ENCODE assay signal across 8 cellular contexts in genomic region chr2:192162392-192163042, GRCh38. TPM values are rescaled to one million over a fixed set of nuclear protein-coding genes. Genes with fewer than 3 reads are reported as not detected.
DNase-seq lines count a peak whose midpoint lies in the region; ATAC-seq, FAIRE-seq and TF ChIP-seq lines count a peak whose summit lies in the region.

No MANE protein-coding gene starts in this region.

- ATAC-seq in GM19397 (IDR thresholded peaks at IDR 0.05; ENCODE audit: unreplicated experiment) = peak; percentile 51

- H3K9me3 Mint-ChIP-seq in osteocyte (ENCODE audit: unreplicated experiment) = no peaks in the 10 kb centered on the region

- H3K4me3 Mint-ChIP-seq in osteocyte (ENCODE audit: unreplicated experiment) = no peak overlapping the region

- H3K36me3 Mint-ChIP-seq in osteocyte (ENCODE audit: unreplicated experiment) = peaks cover 3% of the 10 kb centered on the region

- no peaks in the 10 kb centered on the region for H3K9me3 ChIP-seq in tibial nerve

- H3K27me3 Mint-ChIP-seq in osteocyte (ENCODE audit: unreplicated experiment) = no peaks in the 10 kb centered on the region

- peaks cover 65% of the 10 kb centered on the region for H3K4me1 Mint-ChIP-seq in osteocyte (ENCODE audit: unreplicated experiment)

- H3K4me3 ChIP-seq in foreskin fibroblast (ENCODE audit: low read depth in 1 of 2, low read length in 2 of 2) (no peak overlapping the region), tibial nerve (peak overlapping the region in 1 of 4 donors; percentile 8)

- peak; percentile 84 for FAIRE-seq in RCC 7860 (lab: Jason Lieb, UNC)

- WGBS in tibial nerve, 2 donors = 17 to 20% methylated on average over 4 of the region's 4 CpGs

- TF ChIP-seq CTCF in foreskin fibroblast (IDR thresholded peaks at IDR 0.05; ENCODE audit: low read depth, low read length) = peak; percentile 93
- TF ChIP-seq CTCF in osteocyte (IDR thresholded peaks at IDR 0.05) = peak; percentile 91
- TF ChIP-seq CTCF in tibial nerve (IDR thresholded peaks at IDR 0.05) = peak; percentile 75 to 91 (median 88)

- peaks cover 0 to 5% (median 0%) of the 10 kb centered on the region in 4 donors for H3K4me1 ChIP-seq in tibial nerve

- peak overlapping the region; percentile 44 for H3K27ac Mint-ChIP-seq in osteocyte (ENCODE audit: unreplicated experiment)

- H3K27me3 ChIP-seq in tibial nerve = no peaks in the 10 kb centered on the region

- H3K27ac ChIP-seq in tibial nerve = no peak overlapping the region

- TF ChIP-seq POLR2A in tibial nerve (IDR thresholded peaks at IDR 0.05) = no peak

- no peaks in the 10 kb centered on the region for H3K36me3 ChIP-seq in tibial nerve

- no peak for TF ChIP-seq EP300 in tibial nerve (IDR thresholded peaks at IDR 0.05)

- DNase-seq in COLO829 (ENCODE audit: low spot score) (peak; percentile 28), HT1080 (ENCODE audit: low read depth) (peak; percentile 60), RCC 7860 (ENCODE audit: low spot score) (peak; percentile 63), activated T-helper 1 cell treated with Interleukin-2 at 50 U/mL for 16 hours (ENCODE audit: low read depth) (peak; percentile 24), foreskin fibroblast (peak; percentile 54 to 88), osteocyte (ENCODE audit: extremely low spot score, unreplicated experiment) (peak; percentile 84), tibial nerve (ENCODE audit: low spot score in 2 of 2) (peak; percentile 38 to 92)

RNA-seq across cellular contexts. Expression of gene TMEFF2, which starts 32.2 kb away (rescaled TPM):
- 0.03 TPM in 1 of 2 replicates, not detected in the other for total RNA-seq in HT1080 (2014; rRNA removed; shearing (Covaris generic))
- polyA plus RNA-seq in HT1080 (2015; cell fraction: cytosol; rRNA removed) = 0.12 and 0.16 TPM in 2 replicates
- polyA plus RNA-seq in HT1080 (2015; cell fraction: nucleus; rRNA removed) = 0.05 TPM in 1 of 2 replicates, not detected in the other
- total RNA-seq in osteocyte (46.8 and 51.2 TPM in 2 replicates), tibial nerve (not detected)

Comparison
In these comparisons a context has a peak if more than half of its experiments do, and no peak if none do; other contexts are left out.
1. DNase-seq: peak in every context shown above with its lines; median percentile 84 in osteocyte; 71 in foreskin fibroblast; 65 in tibial nerve; 63 in RCC 7860; 60 in HT1080; 28 in COLO829; 24 in activated T-helper 1 cell treated with Interleukin-2 at 50 U/mL for 16 hours.
2. RNA of gene TMEFF2, which starts 32.2 kb away (total RNA-seq): 46.8 to 51.2 TPM in osteocyte; 0.03 TPM in HT1080 and not detected in tibial nerve; every median in the first group is over 10 times any median in the second.
3. Peak in every context shown above with its lines, with median percentiles within 50 percentile points of each other: CTCF ChIP-seq.